ENCODE assay signal across 1 cellular context in the genomic region with DNA sequence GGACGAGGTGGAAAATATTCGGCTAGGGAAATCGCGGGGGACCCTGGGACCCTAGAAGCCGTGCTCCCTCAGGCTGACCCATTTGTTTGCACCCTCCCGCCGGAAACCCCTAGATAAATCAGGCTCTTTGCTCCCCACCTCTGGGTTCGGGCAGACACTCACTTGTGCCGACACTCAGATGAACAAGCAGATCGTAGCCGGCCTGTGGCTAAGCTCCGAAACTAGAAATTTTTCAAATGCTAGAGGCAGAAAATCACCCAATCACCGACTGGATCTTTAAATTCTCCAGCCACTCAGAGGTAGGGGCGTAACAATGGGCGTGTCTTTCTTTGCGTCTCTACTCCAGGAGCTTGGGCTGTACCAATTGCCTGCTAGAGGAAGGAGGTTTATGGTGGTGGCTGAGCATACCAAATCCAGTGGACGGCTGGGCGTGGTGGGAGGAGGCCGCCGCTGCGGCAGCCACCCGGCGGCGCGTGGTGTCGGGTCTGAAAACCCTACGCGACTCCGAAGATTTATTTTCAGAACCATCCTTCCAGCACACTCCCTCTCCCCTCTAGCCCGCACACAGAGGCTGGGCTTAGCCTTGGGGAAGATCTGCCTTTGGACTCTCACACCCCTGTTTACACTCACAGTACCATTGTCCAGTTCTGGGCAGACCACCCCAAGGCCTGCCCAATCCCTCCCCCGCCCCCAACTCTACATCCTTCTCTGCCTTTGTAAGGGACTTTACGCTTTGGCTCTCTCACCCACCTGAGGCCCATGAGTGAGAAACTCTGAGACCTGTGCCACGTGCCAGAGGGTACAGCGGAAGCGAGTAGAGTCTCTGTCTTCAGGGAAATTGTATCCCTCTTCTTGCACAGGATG.
TF ChIP-seq lines count a peak whose summit lies in the region.

A gene with protein sequence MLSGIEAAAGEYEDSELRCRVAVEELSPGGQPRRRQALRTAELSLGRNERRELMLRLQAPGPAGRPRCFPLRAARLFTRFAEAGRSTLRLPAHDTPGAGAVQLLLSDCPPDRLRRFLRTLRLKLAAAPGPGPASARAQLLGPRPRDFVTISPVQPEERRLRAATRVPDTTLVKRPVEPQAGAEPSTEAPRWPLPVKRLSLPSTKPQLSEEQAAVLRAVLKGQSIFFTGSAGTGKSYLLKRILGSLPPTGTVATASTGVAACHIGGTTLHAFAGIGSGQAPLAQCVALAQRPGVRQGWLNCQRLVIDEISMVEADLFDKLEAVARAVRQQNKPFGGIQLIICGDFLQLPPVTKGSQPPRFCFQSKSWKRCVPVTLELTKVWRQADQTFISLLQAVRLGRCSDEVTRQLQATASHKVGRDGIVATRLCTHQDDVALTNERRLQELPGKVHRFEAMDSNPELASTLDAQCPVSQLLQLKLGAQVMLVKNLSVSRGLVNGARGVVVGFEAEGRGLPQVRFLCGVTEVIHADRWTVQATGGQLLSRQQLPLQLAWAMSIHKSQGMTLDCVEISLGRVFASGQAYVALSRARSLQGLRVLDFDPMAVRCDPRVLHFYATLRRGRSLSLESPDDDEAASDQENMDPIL (minus strand): TSS at position 217 of the 864 bp plus-strand sequence. CDS start 1,312 bp downstream, outside the sequence.

TF ChIP-seq in K562, 482 proteins besides CTCF, POLR2A, EP300 and RAD21 (continued from another document):
- no peak for TF ChIP-seq CREB3L1 (IDR thresholded peaks at IDR 0.05; ENCODE audit: borderline replicate concordance, low read depth)
- TF ChIP-seq NRF1 (conservative IDR thresholded peaks at IDR 0.05 in 1 of 2, IDR thresholded peaks at IDR 0.05 in 1 of 2), result peak; percentile 59 to 70; a peak in 3 of 4 replicates
- peak; percentile 21; the same call in 1 of the 2 replicates for TF ChIP-seq RB1 (IDR thresholded peaks at IDR 0.05; ENCODE audit: low read depth)
- TF ChIP-seq RBM15 (IDR thresholded peaks at IDR 0.05; ENCODE audit: insufficient read depth, low read length), result no peak
- peak in 1 of 2 experiments; percentile 97; a peak in 2 of 4 replicates for TF ChIP-seq NONO (IDR thresholded peaks at IDR 0.05; ENCODE audit: low read depth in 2 of 2, low read length in 1 of 2)
- TF ChIP-seq CEBPG (CRISPR knock-in tag; IDR thresholded peaks at IDR 0.05), result no peak
- TF ChIP-seq CEBPG (tag; conservative IDR thresholded peaks at IDR 0.05 in 1 of 2, IDR thresholded peaks at IDR 0.05 in 1 of 2), result no peak
- peak; percentile 51; the same call in 1 of the 2 replicates for TF ChIP-seq CTBP1 (IDR thresholded peaks at IDR 0.05; ENCODE audit: borderline replicate concordance)
- TF ChIP-seq, protein P1, sequence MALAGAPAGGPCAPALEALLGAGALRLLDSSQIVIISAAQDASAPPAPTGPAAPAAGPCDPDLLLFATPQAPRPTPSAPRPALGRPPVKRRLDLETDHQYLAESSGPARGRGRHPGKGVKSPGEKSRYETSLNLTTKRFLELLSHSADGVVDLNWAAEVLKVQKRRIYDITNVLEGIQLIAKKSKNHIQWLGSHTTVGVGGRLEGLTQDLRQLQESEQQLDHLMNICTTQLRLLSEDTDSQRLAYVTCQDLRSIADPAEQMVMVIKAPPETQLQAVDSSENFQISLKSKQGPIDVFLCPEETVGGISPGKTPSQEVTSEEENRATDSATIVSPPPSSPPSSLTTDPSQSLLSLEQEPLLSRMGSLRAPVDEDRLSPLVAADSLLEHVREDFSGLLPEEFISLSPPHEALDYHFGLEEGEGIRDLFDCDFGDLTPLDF (CRISPR knock-in tag; IDR thresholded peaks at IDR 0.05), result no peak
- TF ChIP-seq MYC (IDR thresholded peaks at IDR 0.05; ENCODE audit: low read depth, low read length), result peak; percentile 77
- TF ChIP-seq MYC (CRISPR knock-in tag; IDR thresholded peaks at IDR 0.05; ENCODE audit: borderline replicate concordance, low read depth), result no peak
- peak; percentile 69; the same call in 1 of the 2 replicates for TF ChIP-seq CHAMP1 (IDR thresholded peaks at IDR 0.05)
- peak; percentile 46; the same call in 1 of the 2 replicates for TF ChIP-seq TFAP4 (CRISPR knock-in tag; IDR thresholded peaks at IDR 0.05; ENCODE audit: borderline replicate concordance)
- TF ChIP-seq, protein P2, sequence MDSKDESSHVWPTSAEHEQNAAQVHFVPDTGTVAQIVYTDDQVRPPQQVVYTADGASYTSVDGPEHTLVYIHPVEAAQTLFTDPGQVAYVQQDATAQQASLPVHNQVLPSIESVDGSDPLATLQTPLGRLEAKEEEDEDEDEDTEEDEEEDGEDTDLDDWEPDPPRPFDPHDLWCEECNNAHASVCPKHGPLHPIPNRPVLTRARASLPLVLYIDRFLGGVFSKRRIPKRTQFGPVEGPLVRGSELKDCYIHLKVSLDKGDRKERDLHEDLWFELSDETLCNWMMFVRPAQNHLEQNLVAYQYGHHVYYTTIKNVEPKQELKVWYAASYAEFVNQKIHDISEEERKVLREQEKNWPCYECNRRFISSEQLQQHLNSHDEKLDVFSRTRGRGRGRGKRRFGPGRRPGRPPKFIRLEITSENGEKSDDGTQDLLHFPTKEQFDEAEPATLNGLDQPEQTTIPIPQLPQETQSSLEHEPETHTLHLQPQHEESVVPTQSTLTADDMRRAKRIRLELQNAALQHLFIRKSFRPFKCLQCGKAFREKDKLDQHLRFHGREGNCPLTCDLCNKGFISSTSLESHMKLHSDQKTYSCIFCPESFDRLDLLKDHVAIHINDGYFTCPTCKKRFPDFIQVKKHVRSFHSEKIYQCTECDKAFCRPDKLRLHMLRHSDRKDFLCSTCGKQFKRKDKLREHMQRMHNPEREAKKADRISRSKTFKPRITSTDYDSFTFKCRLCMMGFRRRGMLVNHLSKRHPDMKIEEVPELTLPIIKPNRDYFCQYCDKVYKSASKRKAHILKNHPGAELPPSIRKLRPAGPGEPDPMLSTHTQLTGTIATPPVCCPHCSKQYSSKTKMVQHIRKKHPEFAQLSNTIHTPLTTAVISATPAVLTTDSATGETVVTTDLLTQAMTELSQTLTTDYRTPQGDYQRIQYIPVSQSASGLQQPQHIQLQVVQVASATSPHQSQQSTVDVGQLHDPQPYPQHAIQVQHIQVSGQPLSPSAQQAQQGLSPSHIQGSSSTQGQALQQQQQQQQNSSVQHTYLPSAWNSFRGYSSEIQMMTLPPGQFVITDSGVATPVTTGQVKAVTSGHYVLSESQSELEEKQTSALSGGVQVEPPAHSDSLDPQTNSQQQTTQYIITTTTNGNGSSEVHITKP (IDR thresholded peaks at IDR 0.05; ENCODE audit: partially characterized antibody), result peak; percentile 99
- TF ChIP-seq MLLT1 (IDR thresholded peaks at IDR 0.05), result no peak
- TF ChIP-seq HMG20A (CRISPR knock-in tag; conservative IDR thresholded peaks at IDR 0.05), result no peak
- peak; percentile 81 for TF ChIP-seq HNRNPLL (IDR thresholded peaks at IDR 0.05; ENCODE audit: low read depth, low read length, poor library complexity, severe bottlenecking)
- peak; percentile 89 for TF ChIP-seq BHLHE40 (IDR thresholded peaks at IDR 0.05; ENCODE audit: low read length)
- TF ChIP-seq NKRF (IDR thresholded peaks at IDR 0.05; ENCODE audit: borderline replicate concordance), result peak; percentile 56; the same call in 1 of the 2 replicates
- TF ChIP-seq ARID2 (IDR thresholded peaks at IDR 0.05), result no peak
- TF ChIP-seq NEUROD1 (IDR thresholded peaks at IDR 0.05; ENCODE audit: borderline replicate concordance, low read depth, low read length, partially characterized antibody), result peak; percentile 49
- TF ChIP-seq RBM25 (IDR thresholded peaks at IDR 0.05; ENCODE audit: low read depth, low read length, severe bottlenecking), result peak; percentile 82
- TF ChIP-seq SUPT5H (IDR thresholded peaks at IDR 0.05), result peak; percentile 82
- TF ChIP-seq HINFP (tag; conservative IDR thresholded peaks at IDR 0.05; ENCODE audit: low read depth), result no peak
- TF ChIP-seq CREB1 (IDR thresholded peaks at IDR 0.05), result peak; percentile 27; the same call in 1 of the 2 replicates
- no peak for TF ChIP-seq CREB1 (CRISPR knock-in tag; IDR thresholded peaks at IDR 0.05)
- TF ChIP-seq HDAC1 (IDR thresholded peaks at IDR 0.05), result peak in 1 of 2 experiments; percentile 70; a peak in 2 of 4 replicates
- TF ChIP-seq SOX6 (IDR thresholded peaks at IDR 0.05), result peak; percentile 22; the same call in 1 of the 2 replicates
- TF ChIP-seq ZFX (CRISPR knock-in tag; IDR thresholded peaks at IDR 0.05), result peak; percentile 71
- no peak for TF ChIP-seq BRCA1 (IDR thresholded peaks at IDR 0.05)
- no peak for TF ChIP-seq BRCA1 (CRISPR knock-in tag; IDR thresholded peaks at IDR 0.05)
- no peak for TF ChIP-seq DIDO1 (tag; IDR thresholded peaks at IDR 0.05; ENCODE audit: low read depth)
- TF ChIP-seq PHF20 (IDR thresholded peaks at IDR 0.05; ENCODE audit: partially characterized antibody), result peak; percentile 18
- peak; percentile 84 for TF ChIP-seq EP400 (IDR thresholded peaks at IDR 0.05)
TF ChIP-seq in K562: peak in this region for 94.
